8 cellular contexts compared by ENCODE assay signal in genomic region chr1:15975805-15976680, GRCh38. TPM values are rescaled to one million over a fixed set of nuclear protein-coding genes. Genes with fewer than 3 reads are reported as not detected.
A peak's percentile ranks its signal among the peaks of the same experiment; 100 is the strongest.
DNase-seq lines count a peak whose midpoint lies in the region; ATAC-seq and TF ChIP-seq lines count a peak whose summit lies in the region.

Gene ZBTB17 (minus strand): TSS chr1:15976101. CDS start chr1:15948495, 27,606 bp downstream.

- POLR2A ChIA-PET in BJ (lab: Charles Lee), result no interaction called here

- TF ChIP-seq CTCF in BJ (IDR thresholded peaks at IDR 0.05; ENCODE audit: insufficient read depth, low read depth, low read length), result no peak

- H3K27me3 ChIP-seq in BJ (ENCODE audit: control insufficient read depth, insufficient read depth, low read length), result no peaks in the 10 kb centered on the region

- ATAC-seq in GM19351 (IDR thresholded peaks at IDR 0.05; ENCODE audit: unreplicated experiment) (peak; percentile 74), HG03558 (IDR thresholded peaks at IDR 0.05; ENCODE audit: extremely low read depth, unreplicated experiment) (peak; percentile 45), left lobe of liver (peak; percentile 98)

- DNase-seq in BJ (ENCODE audit: low read depth) (peak; percentile 51), NCI-H748 (lab: John Stamatoyannopoulos, UW; ENCODE audit: unreplicated experiment) (peak; percentile 91), dedifferentiated amniotic fluid mesenchymal stem cell (ENCODE audit: extremely low spot score) (peak; percentile 95), left lobe of liver (ENCODE audit: low spot score) (peak; percentile 94)
- DNase-seq in activated CD4-positive, alpha-beta T cell treated with anti-CD3 and anti-CD28 coated beads, Interleukin-2, amount 50 U/mL, for 1 hour, result peak; percentile 95
- DNase-seq in stimulated activated CD4-positive, alpha-beta T cell treated with anti-CD3 and anti-CD28 coated beads, Interleukin-2, amount 100 ng/mL, for 24 hours, result peak; percentile 96 to 97

- H3K36me3 ChIP-seq in BJ (ENCODE audit: control insufficient read depth, insufficient read depth, low read length), result peaks cover 8% of the 10 kb centered on the region

- CTCF ChIA-PET in BJ (lab: Yijun Ruan, JAX), result interaction anchor here (0.8 to 2.6 kb wide), 9 partner anchors 10 to 184 kb away, joined by 3 to 11 read pairs (median 4); partner anchors contain the start of gene FAM131C

- H3K4me3 ChIP-seq in BJ (ENCODE audit: low read depth, low read length), result peak within 1 kb of the TSS; percentile 91

RNA-seq across cellular contexts. Expression of gene ZBTB17, which starts in this region (rescaled TPM):
- 23.4 and 43.3 TPM in 2 replicates for polyA plus RNA-seq in BJ (2011; rRNA removed)
- polyA minus RNA-seq in BJ (2011; rRNA and poly(A)+ RNA removed), result 33.2 and 45.4 TPM in 2 replicates
- total RNA-seq in left lobe of liver, result 14.3 TPM

Comparison
In these comparisons a context has a peak if more than half of its experiments do, and no peak if none do; other contexts are left out.
1. Peak in every context shown above with its lines: DNase-seq, ATAC-seq and H3K4me3 ChIP-seq.
2. ATAC-seq: peak in every context shown above with its lines; median percentile 98 in left lobe of liver; 74 in GM19351; 45 in HG03558.